In genomic region chr12:95859947-95860850, GRCh38 we compare ENCODE assay signal across 10 cellular contexts. TPM values are rescaled to one million over a fixed set of nuclear protein-coding genes. Genes with fewer than 3 reads are reported as not detected.
DNase-seq lines count a peak whose midpoint lies in the region; ATAC-seq and TF ChIP-seq lines count a peak whose summit lies in the region.
"Had no signal": no experiment of that assay in that cellular context is flagged by ENCODE, and none has a peak within 500 bp of the region (broad histone marks: within the 10 kb centered on the region; RNA-seq: fewer than 3 reads in every experiment).

No MANE protein-coding gene starts in this region.

- H3K27me3 ChIP-seq in BLaER1 (peaks cover 8% of the 10 kb centered on the region; the same call in 1 of the 2 replicates), muscle layer of colon (ENCODE audit: control insufficient read depth in 1 of 2, insufficient read depth in 2 of 2, low read length in 2 of 2) (no peaks in the 10 kb centered on the region)

- H3K36me3 ChIP-seq in BLaER1 (peaks cover 48% of the 10 kb centered on the region), muscle layer of colon (ENCODE audit: insufficient read depth, low read length) (peaks cover 14% of the 10 kb centered on the region)

- POLR2A ChIA-PET in activated CD4-positive, alpha-beta memory T cell treated with anti-CD3 and anti-CD28 coated beads, Interleukin-2, amount 10 ng/mL, durations not matched to agents 7 days and 5 days (lab: Charles Lee) = no interaction called here

- H4K20me1 ChIP-seq in BLaER1 = peaks cover 40% of the 10 kb centered on the region

- TF ChIP-seq CTCF in cardiac fibroblast (IDR thresholded peaks at IDR 0.05; ENCODE audit: low read depth, low read length) = no peak

- H3K27ac ChIP-seq in BLaER1 (no peak overlapping the region; the same call in 1 of the 2 replicates), muscle layer of colon (ENCODE audit: low read depth, low read length) (no peak overlapping the region)

- H3K9me3 Mint-ChIP-seq in activated CD4-positive, alpha-beta memory T cell treated with anti-CD3 and anti-CD28 coated beads, Interleukin-2, amount 10 ng/mL, durations not matched to agents 7 days and 5 days = no peaks in the 10 kb centered on the region

- DNase-seq in KBM-7 (peak; percentile 26), cardiac fibroblast (ENCODE audit: low read depth in 2 of 2) (peak in 1 of 2 donors; percentile 8), SHP77 (lab: John Stamatoyannopoulos, UW) (no peak)
- no peak for DNase-seq in activated CD4-positive, alpha-beta memory T cell treated with anti-CD3 and anti-CD28 coated beads, Interleukin-2, amount 10 ng/mL, durations not matched to agents 7 days and 5 days
- DNase-seq: NCI-H1092 had no signal

- no peak overlapping the region for H3K4me3 Mint-ChIP-seq in activated CD4-positive, alpha-beta memory T cell treated with anti-CD3 and anti-CD28 coated beads, Interleukin-2, amount 10 ng/mL, durations not matched to agents 7 days and 5 days
- H3K4me3 Mint-ChIP-seq: activated naive CD8-positive, alpha-beta T cell had no signal

- H3K4me1 Mint-ChIP-seq in activated CD4-positive, alpha-beta memory T cell treated with anti-CD3 and anti-CD28 coated beads, Interleukin-2, amount 10 ng/mL, durations not matched to agents 7 days and 5 days = peaks cover 21% of the 10 kb centered on the region

- CTCF ChIA-PET in activated CD4-positive, alpha-beta memory T cell treated with anti-CD3 and anti-CD28 coated beads, Interleukin-2, amount 10 ng/mL, durations not matched to agents 7 days and 5 days (lab: Charles Lee) = interaction anchor here (0.6 kb wide), 1 partner anchor 34 kb away, joined by 3 read pairs; no protein-coding TSS in a partner anchor

- ATAC-seq in GM19455 (IDR thresholded peaks at IDR 0.05; ENCODE audit: unreplicated experiment) = no peak
- ATAC-seq in HG03095 (IDR thresholded peaks at IDR 0.05; ENCODE audit: unreplicated experiment) = no peak

- H3K9me3 ChIP-seq in BLaER1 = peaks cover 20% of the 10 kb centered on the region
- no peaks in the 10 kb centered on the region for H3K9me3 ChIP-seq in muscle layer of colon (ENCODE audit: low read length)

- no peak overlapping the region for H3K27ac Mint-ChIP-seq in activated CD4-positive, alpha-beta memory T cell treated with anti-CD3 and anti-CD28 coated beads, Interleukin-2, amount 10 ng/mL, durations not matched to agents 7 days and 5 days
- H3K27ac Mint-ChIP-seq: activated naive CD8-positive, alpha-beta T cell had no signal

- no peaks in the 10 kb centered on the region for H3K27me3 Mint-ChIP-seq in activated CD4-positive, alpha-beta memory T cell treated with anti-CD3 and anti-CD28 coated beads, Interleukin-2, amount 10 ng/mL, durations not matched to agents 7 days and 5 days

- H3K36me3 Mint-ChIP-seq in activated CD4-positive, alpha-beta memory T cell treated with anti-CD3 and anti-CD28 coated beads, Interleukin-2, amount 10 ng/mL, durations not matched to agents 7 days and 5 days (ENCODE audit: low read depth) = peaks cover 37% of the 10 kb centered on the region

- H3K4me3 ChIP-seq in BLaER1 (peak overlapping the region; percentile 82), cardiac fibroblast (replicated peaks in 1 of 2; ENCODE audit: low read depth in 2 of 2, low read length in 2 of 2) (peak overlapping the region; percentile 74 to 84), muscle layer of colon (ENCODE audit: low read depth in 1 of 2, low read length in 2 of 2) (peak overlapping the region; percentile 88 to 99)

- peaks cover 16% of the 10 kb centered on the region for H3K4me1 ChIP-seq in BLaER1
- H3K4me1 ChIP-seq in muscle layer of colon (ENCODE audit: insufficient read depth, low read length) = peaks cover 21% of the 10 kb centered on the region

- in situ Hi-C loops in KBM-7 (cut with MboI; ENCODE audit: low pct_unique_long_range_greater_than_20kb, low sequenced_read_pairs) = no loop called here

- peak overlapping the region; percentile 91 for H3K4me2 ChIP-seq in BLaER1

- H3K9ac ChIP-seq in BLaER1 (peak overlapping the region; percentile 92), muscle layer of colon (ENCODE audit: low read length) (peak overlapping the region; percentile 62)

RNA-seq across cellular contexts. Expression of gene SNRPF, which starts 1.4 kb away (rescaled TPM):
- 10 to 100 TPM; 32.0 to 33.1 TPM for total RNA-seq in activated CD4-positive, alpha-beta memory T cell treated with anti-CD3 and anti-CD28 coated beads, Interleukin-2, amount 10 ng/mL, durations not matched to agents 7 days and 5 days
